ENCODE assay signal across 10 cellular contexts in genomic region chr17:21029515-21029914, GRCh38. TPM values are rescaled to one million over a fixed set of nuclear protein-coding genes. Genes with fewer than 3 reads are reported as not detected.
A peak's percentile ranks its signal among the peaks of the same experiment; 100 is the strongest.
DNase-seq lines count a peak whose midpoint lies in the region; ATAC-seq, FAIRE-seq and TF ChIP-seq lines count a peak whose summit lies in the region.
"Had no signal": no experiment of that assay in that cellular context is flagged by ENCODE, and none has a peak within 500 bp of the region (broad histone marks: within the 10 kb centered on the region; RNA-seq: fewer than 3 reads in every experiment).

No MANE protein-coding gene starts in this region.

- POLR2A ChIA-PET in A549 (lab: Yijun Ruan, JAX) = no interaction called here
- POLR2A ChIA-PET in naive thymus-derived CD8-positive, alpha-beta T cell (lab: Charles Lee) = no interaction called here

- in situ Hi-C loops in GM23248 (cut with MboI) = no loop called here
- in situ Hi-C loops in mammary epithelial cell (cut with MboI; ENCODE audit: low sequenced_read_pairs in 2 of 2) = no loop called here

- H3F3A ChIP-seq in GM23248 (ENCODE audit: insufficient read depth) = peaks cover 45% of the 10 kb centered on the region

- peak overlapping the region; percentile 21 to 87 (median 51) for H3K27ac Mint-ChIP-seq in naive thymus-derived CD8-positive, alpha-beta T cell

- peaks cover 55% of the 10 kb centered on the region for H3K4me1 ChIP-seq in A549
- peaks cover 36% of the 10 kb centered on the region for H3K4me1 ChIP-seq in GM23248 (ENCODE audit: insufficient read depth)
- peaks cover 38% of the 10 kb centered on the region for H3K4me1 ChIP-seq in mammary epithelial cell (ENCODE audit: insufficient read depth, low read length)

- DNase-seq in A549 (ENCODE audit: low read depth in 1 of 2, low spot score in 1 of 2) = no peak
- peak; percentile 50 for DNase-seq in GM23248
- DNase-seq in mammary epithelial cell = no peak
- no peak for DNase-seq in naive thymus-derived CD8-positive, alpha-beta T cell
- DNase-seq in HCEC 1CT = no peak
- no peak for DNase-seq in NCI-H146 treated with DMSO at 0.1 percent for 48 hours (lab: John Stamatoyannopoulos, UW; ENCODE audit: unreplicated experiment)
- no peak for DNase-seq in inferior parietal cortex (ENCODE audit: extremely low spot score)
- DNase-seq in NCI-H524 treated with DMSO at 0.1 percent for 48 hours (lab: John Stamatoyannopoulos, UW) = no peak
- DNase-seq: naive B cell, NCI-H524 had no signal

- H3K79me2 ChIP-seq in GM23248 (ENCODE audit: insufficient read depth) (peaks cover 100% of the 10 kb centered on the region), mammary epithelial cell (ENCODE audit: insufficient read depth, low read length) (peaks cover 100% of the 10 kb centered on the region)

- H3K9ac ChIP-seq in GM23248 (peak overlapping the region; percentile 59), mammary epithelial cell (ENCODE audit: insufficient read depth, low read length) (no peak overlapping the region)

- dilution Hi-C loops in mammary epithelial cell (cut with HindIII; ENCODE audit: low sequenced_read_pairs) = no loop called here

- H3K4me3 Mint-ChIP-seq in naive thymus-derived CD8-positive, alpha-beta T cell = peak overlapping the region in 4 of 10 donors; percentile 1 to 34 (median 17)

- H3K4me3 ChIP-seq in A549 (no peak overlapping the region), GM23248 (no peak overlapping the region), mammary epithelial cell (replicated peaks in 1 of 3; ENCODE audit: insufficient read depth in 1 of 3, low read depth in 2 of 3, low read length in 3 of 3) (no peak overlapping the region)

- no peak for TF ChIP-seq POLR2A in A549 (IDR thresholded peaks at IDR 0.05; ENCODE audit: low read length)

- H3K27me3 ChIP-seq in GM23248 (replicated peaks; ENCODE audit: insufficient read depth) = no peaks in the 10 kb centered on the region
- no peaks in the 10 kb centered on the region for H3K27me3 ChIP-seq in mammary epithelial cell (ENCODE audit: insufficient read depth, low read length)

- CTCF ChIA-PET in A549 (lab: Yijun Ruan, JAX) (no interaction called here), mammary epithelial cell (lab: Charles Lee; ENCODE audit: low non-redundant PET) (no interaction called here)

- peak overlapping the region; percentile 27 for H3K4me2 ChIP-seq in A549
- peak overlapping the region; percentile 29 for H3K4me2 ChIP-seq in GM23248 (ENCODE audit: unreplicated experiment)
- H3K4me2 ChIP-seq in mammary epithelial cell (ENCODE audit: insufficient read depth, low read depth, low read length) = peak overlapping the region; percentile 37

- H3K9me2 ChIP-seq in GM23248 (ENCODE audit: insufficient read depth) = no peaks in the 10 kb centered on the region

- TF ChIP-seq EP300 in A549 (IDR thresholded peaks at IDR 0.05) = no peak

- no peaks in the 10 kb centered on the region for H3K9me3 Mint-ChIP-seq in naive thymus-derived CD8-positive, alpha-beta T cell
- H3K9me3 Mint-ChIP-seq: naive B cell had no signal

- H3K9me3 ChIP-seq in A549 = no peaks in the 10 kb centered on the region
- H3K9me3 ChIP-seq in GM23248 (ENCODE audit: low read depth) = no peaks in the 10 kb centered on the region
- no peaks in the 10 kb centered on the region for H3K9me3 ChIP-seq in mammary epithelial cell (replicated peaks; ENCODE audit: insufficient read depth, low read length)

- 45% methylated on average over 2 of the region's 2 CpGs for WGBS in A549 (ENCODE audit: missing lambda C conversion rate)
- WGBS in GM23248 (ENCODE audit: low coverage in 1 of 2, low lambda C conversion rate in 2 of 2, missing lambda C conversion rate in 2 of 2), 2 experiments = 35 to 44% methylated on average over 2 of the region's 2 CpGs
- 21% methylated on average over 2 of the region's 2 CpGs for WGBS in mammary epithelial cell (ENCODE audit: low coverage, missing lambda C conversion rate)

- H3K36me3 ChIP-seq in GM23248 (ENCODE audit: low read depth) (peaks cover 19% of the 10 kb centered on the region; the same call in 1 of the 2 replicates), mammary epithelial cell (ENCODE audit: insufficient read depth, low read length) (peaks cover 9% of the 10 kb centered on the region)

- no peaks in the 10 kb centered on the region for H3K27me3 Mint-ChIP-seq in naive thymus-derived CD8-positive, alpha-beta T cell
- H3K27me3 Mint-ChIP-seq: naive B cell had no signal

- H2AFZ ChIP-seq in GM23248 = no peak overlapping the region
- no peak overlapping the region for H2AFZ ChIP-seq in mammary epithelial cell (ENCODE audit: low read depth, low read length)

- no peak for FAIRE-seq in A549 (lab: Jason Lieb, UNC)

- no peak for ATAC-seq in A549
- ATAC-seq in naive thymus-derived CD8-positive, alpha-beta T cell = no peak

- H4K20me1 ChIP-seq in GM23248 (ENCODE audit: insufficient read depth) (peaks cover 68% of the 10 kb centered on the region), mammary epithelial cell (ENCODE audit: insufficient read depth, low read length) (peaks cover 57% of the 10 kb centered on the region)

- intact Hi-C loops in mammary epithelial cell (cut with micrococcal nuclease) = no loop called here

- no peak for TF ChIP-seq RAD21 in A549 (conservative IDR thresholded peaks at IDR 0.05 in 1 of 2, IDR thresholded peaks at IDR 0.05 in 1 of 2)

- TF ChIP-seq CTCF in A549 (IDR thresholded peaks at IDR 0.05) (no peak), mammary epithelial cell (conservative IDR thresholded peaks at IDR 0.05 in 1 of 2, IDR thresholded peaks at IDR 0.05 in 1 of 2; ENCODE audit: extremely low read depth in 1 of 2, insufficient read depth in 1 of 2, low read depth in 1 of 2, low read length in 2 of 2) (no peak)

- peaks cover 39 to 86% (median 78%) of the 10 kb centered on the region in 4 donors for H3K4me1 Mint-ChIP-seq in naive thymus-derived CD8-positive, alpha-beta T cell

- no TSS peak for BruUV-seq in mammary epithelial cell (replicated peaks; lab: Mats Ljungman, UMichigan)

- H3K27ac ChIP-seq in A549 (no peak overlapping the region), GM23248 (peak overlapping the region; percentile 80), mammary epithelial cell (ENCODE audit: insufficient read depth, low read depth, low read length) (peak overlapping the region; percentile 36)

- H3K36me3 Mint-ChIP-seq in naive thymus-derived CD8-positive, alpha-beta T cell = peaks cover 0 to 47% (median 3%) of the 10 kb centered on the region in 3 donors

TF ChIP-seq in A549, 52 proteins besides CTCF, POLR2A, EP300 and RAD21:
- TF ChIP-seq RNF2 (IDR thresholded peaks at IDR 0.05; ENCODE audit: borderline replicate concordance, low read depth) = no peak
- no peak for TF ChIP-seq SMC3 (IDR thresholded peaks at IDR 0.05)
- no peak for TF ChIP-seq ZNF302 (CRISPR knock-in tag; IDR thresholded peaks at IDR 0.05)
- TF ChIP-seq NPAS2 (CRISPR knock-in tag; IDR thresholded peaks at IDR 0.05; ENCODE audit: borderline replicate concordance) = no peak
- TF ChIP-seq NFE2L2 (conservative IDR thresholded peaks at IDR 0.05; ENCODE audit: low read length) = no peak
- TF ChIP-seq MAZ (IDR thresholded peaks at IDR 0.05; ENCODE audit: borderline replicate concordance, low read depth, low read length) = no peak
- TF ChIP-seq CEBPB (IDR thresholded peaks at IDR 0.05) = 0 out of 4 replicates have a peak, but pooled peaks of 1 of the 2 experiments have one; percentile 1

RNA-seq across cellular contexts. Expression of gene USP22, which starts 13.3 kb away (rescaled TPM):
- 293 and 300 TPM in 2 replicates for polyA plus RNA-seq in A549 (2011; rRNA removed)
- 152 and 192 TPM in 2 replicates for polyA plus RNA-seq in A549 (2012; cell fraction: cytosol; rRNA removed)
- polyA plus RNA-seq in A549 (2012; cell fraction: nucleus; rRNA removed) = 274 and 304 TPM in 2 replicates
- polyA plus RNA-seq in A549 (2017; fragmentation: RNase III; extraction: RNeasy Plus Mini Kit Qiagen cat#74134 plus additional on column Dnase treatment) = 130 to 141 TPM (median 134 TPM) in 3 replicates
- 312 and 352 TPM in 2 replicates for polyA minus RNA-seq in A549 (2011; rRNA and poly(A)+ RNA removed)
- total RNA-seq in GM23248 (2014; rRNA removed; shearing (Covaris generic)) = 154 and 161 TPM in 2 replicates
- 70.6 and 75.1 TPM in 2 replicates for polyA plus RNA-seq in GM23248 (2016; fragmentation: Nextera tagmentation; extraction: Ambion mirVana)
- 100 to 1,000 TPM; 187 to 318 TPM for total RNA-seq in mammary epithelial cell
- polyA plus RNA-seq in mammary epithelial cell = 175 TPM
- 423 TPM for polyA minus RNA-seq in mammary epithelial cell
- 100 to 1,000 TPM; 149 to 155 TPM for total RNA-seq in naive thymus-derived CD8-positive, alpha-beta T cell
- polyA plus RNA-seq in naive thymus-derived CD8-positive, alpha-beta T cell = 10 to 100 TPM; 33.6 to 40.3 (median 34.3) TPM

Comparison
In these comparisons a context has a peak if more than half of its experiments do, and no peak if none do; other contexts are left out.
1. H3K27ac ChIP-seq: peak in GM23248 (single experiment) and mammary epithelial cell (single experiment); none in A549 (0 of 2).
2. Peak in every context shown above with its lines, with median percentiles within 50 percentile points of each other: H3K4me2 ChIP-seq.